Comparison of ENCODE assay signal across 21 cellular contexts in genomic region chr1:32186491-32186890, GRCh38. TPM values are rescaled to one million over a fixed set of nuclear protein-coding genes. Genes with fewer than 3 reads are reported as not detected.
DNase-seq lines count a peak whose midpoint lies in the region; ATAC-seq and TF ChIP-seq lines count a peak whose summit lies in the region.
"Had no signal": no experiment of that assay in that cellular context is flagged by ENCODE, and none has a peak within 500 bp of the region (broad histone marks: within the 10 kb centered on the region; RNA-seq: fewer than 3 reads in every experiment).

No MANE protein-coding gene starts in this region.

- H3K27me3 ChIP-seq in H9 (ENCODE audit: insufficient read depth, low read length) (no peaks in the 10 kb centered on the region), heart right ventricle (no peaks in the 10 kb centered on the region)
- H3K27me3 ChIP-seq: Peyer's patch, spleen had no signal

- H3K79me1 ChIP-seq in H9 (ENCODE audit: insufficient read depth, low read depth, low read length, poor library complexity, severe bottlenecking): peaks cover 4% of the 10 kb centered on the region

- no peak for DNase-seq in activated CD4-positive, alpha-beta T cell treated with anti-CD3 and anti-CD28 coated beads, Interleukin-2, amount 10 ng/mL, durations not matched to agents 24 days and 14 days
- DNase-seq in activated CD4-positive, alpha-beta T cell treated with anti-CD3 and anti-CD28 coated beads, Interleukin-2, amount 50 U/mL, for 1 hour: no peak
- DNase-seq in H9 (no peak), glutamatergic neuron (no peak), heart right ventricle (no peak), NCI-H345 (lab: John Stamatoyannopoulos, UW) (no peak), hepatic stellate cell (ENCODE audit: low spot score) (no peak)
- no peak for DNase-seq in activated CD8-positive, alpha-beta T cell treated with anti-CD3 and anti-CD28 coated beads for 36 hours
- DNase-seq: amygdala; foreskin fibroblast; NCI-H2081 treated with DMSO at 0.1 percent for 48 hours; NCI-H526; Peyer's patch; spleen; stimulated activated naive CD4-positive, alpha-beta T cell had no signal

- H3K4me2 ChIP-seq in H9 (ENCODE audit: insufficient read depth, insufficient read length, low read length): no peak overlapping the region

- POLR2A ChIA-PET in activated CD8-positive, alpha-beta T cell treated with anti-CD3 and anti-CD28 coated beads for 36 hours (lab: Charles Lee): interaction anchor here (0.7 to 3.1 kb wide), 4 partner anchors 12 to 77 kb away, joined by 3 to 25 read pairs (median 4); partner anchors contain the start of genes CCDC28B and IQCC

- no peak overlapping the region for H3K14ac ChIP-seq in H9 (ENCODE audit: insufficient read depth, low read length)

- no peak overlapping the region for H3K18ac ChIP-seq in H9 (ENCODE audit: insufficient read length, low read depth, low read length)

- TF ChIP-seq CTCF in H9 (conservative IDR thresholded peaks at IDR 0.05): no peak
- TF ChIP-seq CTCF in activated CD8-positive, alpha-beta T cell treated with anti-CD3 and anti-CD28 coated beads for 36 hours (IDR thresholded peaks at IDR 0.05): no peak
- TF ChIP-seq CTCF in glutamatergic neuron (IDR thresholded peaks at IDR 0.05; ENCODE audit: partially characterized antibody, unreplicated experiment): no peak
- TF ChIP-seq CTCF in heart right ventricle (IDR thresholded peaks at IDR 0.05): no peak

- H4K20me1 ChIP-seq in H9 (ENCODE audit: control insufficient read depth, insufficient read depth, insufficient read length): no peaks in the 10 kb centered on the region

- no peak for ATAC-seq in activated CD8-positive, alpha-beta T cell treated with anti-CD3 and anti-CD28 coated beads for 36 hours
- ATAC-seq in heart right ventricle: no peak
- ATAC-seq: SK-N-SH treated with all-trans-retinoic acid at 6 μM for 48 hours had no signal

- no peak overlapping the region for H3K4ac ChIP-seq in H9 (ENCODE audit: low read depth, low read length)

- CTCF ChIA-PET in activated CD8-positive, alpha-beta T cell treated with anti-CD3 and anti-CD28 coated beads for 36 hours (lab: Charles Lee): interaction anchor here (1.4 kb wide), 1 partner anchor 30 kb away, joined by 3 read pairs; no protein-coding TSS in a partner anchor

- no peak overlapping the region for H3K9ac ChIP-seq in H9 (ENCODE audit: extremely low read depth, insufficient read length, low read length)

- H2BK15ac ChIP-seq in H9 (ENCODE audit: low read depth, low read length): no peak overlapping the region

- no peak overlapping the region for H2BK5ac ChIP-seq in H9 (ENCODE audit: insufficient read length, low read length)

- H3K27ac Mint-ChIP-seq in activated CD4-positive, alpha-beta T cell treated with anti-CD3 and anti-CD28 coated beads, Interleukin-2, amount 10 ng/mL, durations not matched to agents 24 days and 14 days: peak overlapping the region; percentile 85
- H3K27ac Mint-ChIP-seq in H9 (peak overlapping the region; percentile 94 to 97 (median 95); a peak in 6 of 7 replicates), glutamatergic neuron (ENCODE audit: unreplicated experiment) (peak overlapping the region; percentile 24)
- peak overlapping the region; percentile 98 for H3K27ac Mint-ChIP-seq in activated CD8-positive, alpha-beta T cell treated with anti-CD3 and anti-CD28 coated beads for 36 hours

- H3K36me3 Mint-ChIP-seq in activated CD4-positive, alpha-beta T cell treated with anti-CD3 and anti-CD28 coated beads, Interleukin-2, amount 10 ng/mL, durations not matched to agents 24 days and 14 days (ENCODE audit: low read depth): peaks cover 72% of the 10 kb centered on the region
- H3K36me3 Mint-ChIP-seq in H9 (ENCODE audit: insufficient read depth in 1 of 3, low read depth in 3 of 3) (peaks cover 63 to 86% (median 85%) of the 10 kb centered on the region in 3 experiments), glutamatergic neuron (ENCODE audit: unreplicated experiment) (no peaks in the 10 kb centered on the region)
- H3K36me3 Mint-ChIP-seq in activated CD8-positive, alpha-beta T cell treated with anti-CD3 and anti-CD28 coated beads for 36 hours (ENCODE audit: low read depth): peaks cover 74% of the 10 kb centered on the region
- H3K36me3 Mint-ChIP-seq: IgD-negative memory B cell had no signal

- H3K4me3 ChIP-seq in heart right ventricle: no peak overlapping the region
- H3K4me3 ChIP-seq: Peyer's patch, prostate gland, spleen had no signal

- no peak overlapping the region for H2BK20ac ChIP-seq in H9 (ENCODE audit: low read depth, low read length, poor library complexity, severe bottlenecking)

- H3K23me2 ChIP-seq in H9 (ENCODE audit: insufficient read length, low read depth, low read length, poor library complexity, severe bottlenecking): no peaks in the 10 kb centered on the region

- H2BK12ac ChIP-seq in H9 (ENCODE audit: insufficient read length, low read depth, low read length): no peak overlapping the region

- H3K27ac ChIP-seq in H9 (ENCODE audit: insufficient read length, low read depth, low read length) (no peak overlapping the region), heart right ventricle (no peak overlapping the region)
- H3K27ac ChIP-seq: Peyer's patch, prostate gland, spleen had no signal

- no peak overlapping the region for H4K8ac ChIP-seq in H9 (replicated peaks; ENCODE audit: insufficient read length, low read depth, low read length)

- H3K23ac ChIP-seq in H9 (ENCODE audit: insufficient read length, low read depth, low read length): no peak overlapping the region

- no peaks in the 10 kb centered on the region for H3K27me3 Mint-ChIP-seq in activated CD4-positive, alpha-beta T cell treated with anti-CD3 and anti-CD28 coated beads, Interleukin-2, amount 10 ng/mL, durations not matched to agents 24 days and 14 days
- no peaks in the 10 kb centered on the region for H3K27me3 Mint-ChIP-seq in H9 (ENCODE audit: low read depth)
- no peaks in the 10 kb centered on the region for H3K27me3 Mint-ChIP-seq in activated CD8-positive, alpha-beta T cell treated with anti-CD3 and anti-CD28 coated beads for 36 hours
- no peaks in the 10 kb centered on the region for H3K27me3 Mint-ChIP-seq in glutamatergic neuron (ENCODE audit: unreplicated experiment)
- H3K27me3 Mint-ChIP-seq: IgD-negative memory B cell had no signal

- H4K5ac ChIP-seq in H9 (ENCODE audit: insufficient read length, low read depth, low read length): no peak overlapping the region

- H3K4me1 ChIP-seq in H9 (ENCODE audit: insufficient read depth, low read length) (no peaks in the 10 kb centered on the region), heart right ventricle (peaks cover 0 to 46% (median 24%) of the 10 kb centered on the region in 9 donors)
- H3K4me1 ChIP-seq: prostate gland had no signal

- peaks cover 0 to 100% (median 66%) of the 10 kb centered on the region in 9 donors for H3K36me3 ChIP-seq in heart right ventricle

- H3K4me3 Mint-ChIP-seq in activated CD4-positive, alpha-beta T cell treated with anti-CD3 and anti-CD28 coated beads, Interleukin-2, amount 10 ng/mL, durations not matched to agents 24 days and 14 days: peak overlapping the region; percentile 68
- H3K4me3 Mint-ChIP-seq in H9: no peak overlapping the region; a peak in 1 of 5 replicates
- peak overlapping the region; percentile 48 for H3K4me3 Mint-ChIP-seq in activated CD8-positive, alpha-beta T cell treated with anti-CD3 and anti-CD28 coated beads for 36 hours
- H3K4me3 Mint-ChIP-seq in glutamatergic neuron (ENCODE audit: unreplicated experiment): peak overlapping the region; percentile 26
- H3K4me3 Mint-ChIP-seq: CD14-positive monocyte, IgD-negative memory B cell had no signal

- no peak overlapping the region for H3T11ph ChIP-seq in H9 (ENCODE audit: low read length)

- peaks cover 42% of the 10 kb centered on the region for H3K4me1 Mint-ChIP-seq in activated CD4-positive, alpha-beta T cell treated with anti-CD3 and anti-CD28 coated beads, Interleukin-2, amount 10 ng/mL, durations not matched to agents 24 days and 14 days
- H3K4me1 Mint-ChIP-seq in H9 (peaks cover 1% of the 10 kb centered on the region in 2 experiments), glutamatergic neuron (ENCODE audit: low read depth, unreplicated experiment) (peaks cover 4% of the 10 kb centered on the region)
- peaks cover 41% of the 10 kb centered on the region for H3K4me1 Mint-ChIP-seq in activated CD8-positive, alpha-beta T cell treated with anti-CD3 and anti-CD28 coated beads for 36 hours (ENCODE audit: low read depth)

- H3K79me2 ChIP-seq in H9 (ENCODE audit: insufficient read depth, low read length): no peaks in the 10 kb centered on the region

- no CpG with 5 or more reads among the region's 2 CpGs for WGBS in H9 (ENCODE audit: extremely low coverage, insufficient read length, low lambda C conversion rate)
- 85 to 87% methylated on average over 2 of the region's 2 CpGs for WGBS in heart right ventricle, 2 donors

- H3K56ac ChIP-seq in H9 (ENCODE audit: insufficient read length, low read depth, low read length): no peak overlapping the region

- no peak overlapping the region for H2AFZ ChIP-seq in H9 (ENCODE audit: low read length)

- no peak overlapping the region for H4K91ac ChIP-seq in H9 (ENCODE audit: insufficient read length, low read depth, low read length)

- H2BK120ac ChIP-seq in H9 (ENCODE audit: low read depth, low read length, poor library complexity, severe bottlenecking): no peak overlapping the region

- intact Hi-C loops in activated CD4-positive, alpha-beta T cell treated with anti-CD3 and anti-CD28 coated beads, Interleukin-2, amount 10 ng/mL, durations not matched to agents 24 days and 14 days (cut with micrococcal nuclease): no loop called here
- intact Hi-C loops in activated CD8-positive, alpha-beta T cell treated with anti-CD3 and anti-CD28 coated beads for 36 hours (cut with micrococcal nuclease): no loop called here
- intact Hi-C loops in heart right ventricle (cut with DNase I): no loop called here

- no peaks in the 10 kb centered on the region for H3K9me3 Mint-ChIP-seq in activated CD4-positive, alpha-beta T cell treated with anti-CD3 and anti-CD28 coated beads, Interleukin-2, amount 10 ng/mL, durations not matched to agents 24 days and 14 days
- H3K9me3 Mint-ChIP-seq in H9 (no peaks in the 10 kb centered on the region), glutamatergic neuron (ENCODE audit: unreplicated experiment) (no peaks in the 10 kb centered on the region)
- H3K9me3 Mint-ChIP-seq in activated CD8-positive, alpha-beta T cell treated with anti-CD3 and anti-CD28 coated beads for 36 hours: no peaks in the 10 kb centered on the region
- H3K9me3 Mint-ChIP-seq: CD14-positive monocyte, IgD-negative memory B cell had no signal

- H2AK5ac ChIP-seq in H9 (ENCODE audit: insufficient read length, low read length): no peak overlapping the region

- H3K9me3 ChIP-seq in H9 (ENCODE audit: control insufficient read depth, low read depth, low read length) (no peaks in the 10 kb centered on the region), heart right ventricle (no peaks in the 10 kb centered on the region)
- H3K9me3 ChIP-seq: Peyer's patch, prostate gland, spleen had no signal

RNA-seq across cellular contexts. Expression of gene TXLNA, which starts 7.0 kb away (rescaled TPM):
- total RNA-seq in activated CD4-positive, alpha-beta T cell treated with anti-CD3 and anti-CD28 coated beads, Interleukin-2, amount 10 ng/mL, durations not matched to agents 24 days and 14 days: 105 and 106 TPM in 2 replicates
- total RNA-seq in H9 (2021) (67.3 and 69.4 TPM in 2 replicates), glutamatergic neuron (ENCODE audit: unreplicated experiment) (48.6 TPM), heart right ventricle (10 to 100 TPM; 13.7 to 28.9 (median 17.3) TPM)
- 10 to 100 TPM; 71.5 to 73.3 TPM for total RNA-seq in activated CD8-positive, alpha-beta T cell treated with anti-CD3 and anti-CD28 coated beads for 36 hours
- 10 to 100 TPM in 1 of 2 donors, 1 to 10 TPM in 1; 7.5 to 11.7 TPM for polyA plus RNA-seq in heart right ventricle

RNA-seq across cellular contexts. Expression of gene CCDC28B, which starts 13.9 kb away (rescaled TPM):
- total RNA-seq in activated CD4-positive, alpha-beta T cell treated with anti-CD3 and anti-CD28 coated beads, Interleukin-2, amount 10 ng/mL, durations not matched to agents 24 days and 14 days: 37.1 and 38.1 TPM in 2 replicates
- total RNA-seq in H9 (2021): 20.7 and 21.3 TPM in 2 replicates
- total RNA-seq in activated CD8-positive, alpha-beta T cell treated with anti-CD3 and anti-CD28 coated beads for 36 hours: 10 to 100 TPM; 27.0 to 27.7 TPM
- total RNA-seq in glutamatergic neuron (ENCODE audit: unreplicated experiment): 34.4 TPM
- total RNA-seq in heart right ventricle: 10 to 100 TPM; 11.8 to 25.5 (median 16.3) TPM
- polyA plus RNA-seq in heart right ventricle: 10 to 100 TPM; 21.3 to 42.7 TPM

RNA-seq across cellular contexts. Expression of gene IQCC, which starts 19.0 kb away (rescaled TPM):
- 6.1 and 6.4 TPM in 2 replicates for total RNA-seq in activated CD4-positive, alpha-beta T cell treated with anti-CD3 and anti-CD28 coated beads, Interleukin-2, amount 10 ng/mL, durations not matched to agents 24 days and 14 days
- total RNA-seq in H9 (2021) (5.1 and 5.3 TPM in 2 replicates), glutamatergic neuron (ENCODE audit: unreplicated experiment) (2.7 TPM), heart right ventricle (1 to 10 TPM in 4 of 10 donors, under 1 TPM in 6; 0.34 to 1.2 (median 0.90) TPM)
- 1 to 10 TPM; 4.2 to 4.4 TPM for total RNA-seq in activated CD8-positive, alpha-beta T cell treated with anti-CD3 and anti-CD28 coated beads for 36 hours
- polyA plus RNA-seq in heart right ventricle: 1 to 10 TPM in 1 of 2 donors, under 1 TPM in 1; 0.87 to 2.0 TPM

RNA-seq across cellular contexts. Expression of gene DCDC2B, which starts 22.4 kb away (rescaled TPM):
- 0.12 TPM in 1 of 2 replicates, not detected in the other for total RNA-seq in activated CD4-positive, alpha-beta T cell treated with anti-CD3 and anti-CD28 coated beads, Interleukin-2, amount 10 ng/mL, durations not matched to agents 24 days and 14 days
- total RNA-seq in H9 (2021): not detected in 2 replicates
- total RNA-seq in activated CD8-positive, alpha-beta T cell treated with anti-CD3 and anti-CD28 coated beads for 36 hours: not detected
- not detected for total RNA-seq in glutamatergic neuron (ENCODE audit: unreplicated experiment)
- total RNA-seq in heart right ventricle: not detected
- not detected for polyA plus RNA-seq in heart right ventricle
- total RNA-seq: liver, prostate gland, spleen, urinary bladder had no signal
- polyA plus RNA-seq: CD14-positive monocyte, IgD-negative memory B cell, urinary bladder had no signal

RNA-seq across cellular contexts. Expression of gene TMEM234, which starts 35.7 kb away (rescaled TPM):
- 10.6 and 10.9 TPM in 2 replicates for total RNA-seq in activated CD4-positive, alpha-beta T cell treated with anti-CD3 and anti-CD28 coated beads, Interleukin-2, amount 10 ng/mL, durations not matched to agents 24 days and 14 days
- total RNA-seq in H9 (2021) (19.5 and 19.7 TPM in 2 replicates), glutamatergic neuron (ENCODE audit: unreplicated experiment) (21.8 TPM), heart right ventricle (10 to 100 TPM in 6 of 10 donors, 1 to 10 TPM in 4; 8.1 to 12.8 (median 11.1) TPM)
- 1 to 10 TPM; 6.9 to 7.7 TPM for total RNA-seq in activated CD8-positive, alpha-beta T cell treated with anti-CD3 and anti-CD28 coated beads for 36 hours
- polyA plus RNA-seq in heart right ventricle: 10 to 100 TPM; 14.9 to 19.6 TPM

Comparison
In these comparisons a context has a peak if more than half of its experiments do, and no peak if none do; other contexts are left out.
1. H3K27ac Mint-ChIP-seq: peak in every context shown above with its lines; median percentile 98 in activated CD8-positive, alpha-beta T cell treated with anti-CD3 and anti-CD28 coated beads for 36 hours; 95 in H9; 85 in activated CD4-positive, alpha-beta T cell treated with anti-CD3 and anti-CD28 coated beads, Interleukin-2, amount 10 ng/mL, durations not matched to agents 24 days and 14 days; 24 in glutamatergic neuron.
2. H3K4me3 Mint-ChIP-seq: peak in activated CD4-positive, alpha-beta T cell treated with anti-CD3 and anti-CD28 coated beads, Interleukin-2, amount 10 ng/mL, durations not matched to agents 24 days and 14 days (single experiment), activated CD8-positive, alpha-beta T cell treated with anti-CD3 and anti-CD28 coated beads for 36 hours (single experiment) and glutamatergic neuron (single experiment); none in H9 (0 of 2).